ENCODE assay signal across 20 cellular contexts in genomic region chr3:109382573-109382972, GRCh38. TPM values are rescaled to one million over a fixed set of nuclear protein-coding genes. Genes with fewer than 3 reads are reported as not detected.
"Had no signal": no experiment of that assay in that cellular context is flagged by ENCODE, and none has a peak within 500 bp of the region (broad histone marks: within the 10 kb centered on the region; RNA-seq: fewer than 3 reads in every experiment).

No MANE protein-coding gene starts in this region.

- ATAC-seq: gastroesophageal sphincter; heart right ventricle; left colon; natural killer cell treated with Interleukin-12 subunit alpha and Interleukin-12 subunit beta and Interleukin-15 and Interleukin-18, amount 100 ng/mL, for 72 hours; pancreas; sciatic nerve; stimulated activated effector memory CD8-positive, alpha-beta T cell treated with anti-CD3 and anti-CD28 coated beads, Interleukin-12 subunit alpha, Interleukin-12 subunit beta, amount 100 ng/mL, for 72 hours had no signal

- H3K4me2 ChIP-seq: smooth muscle cell had no signal

- H3K27me3 ChIP-seq: esophagus muscularis mucosa, gastroesophageal sphincter, heart right ventricle, neutrophil, pancreas, stomach, testis, upper lobe of left lung had no signal

- H3K27ac ChIP-seq: esophagus muscularis mucosa, gastroesophageal sphincter, heart right ventricle, neutrophil, pancreas, stomach, testis, upper lobe of left lung had no signal

- H3K4me3 ChIP-seq: esophagus muscularis mucosa, gastroesophageal sphincter, heart right ventricle, lung, pancreas, smooth muscle cell, stomach, testis, upper lobe of left lung had no signal

- H3K9me3 ChIP-seq: esophagus muscularis mucosa, gastroesophageal sphincter, heart right ventricle, neutrophil, pancreas, stomach, testis, upper lobe of left lung had no signal

- DNase-seq: activated CD4-positive, alpha-beta memory T cell treated with anti-CD3 and anti-CD28 coated beads for 36 hours; activated CD4-positive, alpha-beta T cell treated with anti-CD3 and anti-CD28 coated beads for 4 hours; effector CD8-positive, alpha-beta T cell; heart right ventricle; left colon; pancreas; stimulated activated CD4-positive, alpha-beta T cell treated with anti-CD3 and anti-CD28 coated beads, Interleukin-4, amount 100 ng/mL, for 1 hour; stomach; T-helper 2 cell; testis; upper lobe of left lung had no signal

- H3K36me3 ChIP-seq: esophagus muscularis mucosa, gastroesophageal sphincter, heart right ventricle, neutrophil, pancreas, stomach, upper lobe of left lung had no signal

- H3K4me1 ChIP-seq: esophagus muscularis mucosa, gastroesophageal sphincter, heart right ventricle, pancreas, stomach, testis, upper lobe of left lung had no signal

RNA-seq across cellular contexts. Expression of gene DPPA4, which starts 45.2 kb away (rescaled TPM):
- total RNA-seq: activated CD4-positive, alpha-beta memory T cell treated with anti-CD3 and anti-CD28 coated beads for 36 hours; esophagus muscularis mucosa; gastroesophageal sphincter; heart right ventricle; left colon; pulmonary artery endothelial cell; sciatic nerve had no signal
- polyA plus RNA-seq: pancreas, stomach had no signal
